In the genomic region with DNA sequence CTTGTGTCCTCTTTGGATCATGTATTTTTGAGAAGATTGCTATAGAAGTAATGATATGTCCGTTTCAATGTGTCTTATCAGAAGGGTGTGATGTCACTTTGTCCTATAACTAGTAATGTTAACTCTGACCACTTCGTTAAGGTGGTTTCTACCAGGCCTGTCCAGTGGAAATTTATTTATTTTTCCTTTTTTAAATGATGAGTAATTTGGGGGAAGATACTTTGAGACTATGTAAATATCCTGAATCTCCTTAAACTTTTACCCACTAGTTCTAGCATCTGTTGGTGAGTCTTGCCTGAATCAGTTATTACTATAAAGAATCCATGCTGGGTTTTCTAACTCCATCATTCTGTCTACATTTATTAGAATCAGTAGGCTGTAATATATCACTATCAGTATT, we compare ENCODE assay signal across 3 cellular contexts.
TF ChIP-seq lines count a peak whose summit lies in the region.

No MANE protein-coding gene starts in this region.

TF ChIP-seq in HepG2, 621 proteins besides CTCF, POLR2A, EP300 and RAD21:
- TF ChIP-seq CREB1 (IDR thresholded peaks at IDR 0.05) (0 out of 2 replicates have a peak, but pooled peaks have one; percentile 8), CREB1 (CRISPR knock-in tag; IDR thresholded peaks at IDR 0.05) (no peak), HNRNPUL1 (IDR thresholded peaks at IDR 0.05; ENCODE audit: low read depth, low read length) (no peak), CBX1 (IDR thresholded peaks at IDR 0.05; ENCODE audit: low read depth) (no peak)

TF ChIP-seq in K562, 482 proteins besides CTCF, POLR2A, EP300 and RAD21:
- no peak for TF ChIP-seq SREBF2 (CRISPR knock-in tag; IDR thresholded peaks at IDR 0.05)
- TF ChIP-seq CBX8 (IDR thresholded peaks at IDR 0.05; ENCODE audit: borderline replicate concordance, extremely low read depth, low read depth, low read length, poor library complexity, severe bottlenecking): no peak
- TF ChIP-seq MTF1 (CRISPR knock-in tag; IDR thresholded peaks at IDR 0.05; ENCODE audit: borderline replicate concordance): no peak
- no peak for TF ChIP-seq ZNF146 (CRISPR knock-in tag; IDR thresholded peaks at IDR 0.05; ENCODE audit: unreplicated experiment)
- no peak for TF ChIP-seq TBL1XR1 (IDR thresholded peaks at IDR 0.05; ENCODE audit: low read length in 2 of 2)
- peak; percentile 35; the same call in 1 of the 2 replicates for TF ChIP-seq ATF3 (IDR thresholded peaks at IDR 0.05)
- TF ChIP-seq ATF3 (CRISPR knock-in tag; conservative IDR thresholded peaks at IDR 0.05): no peak
- no peak for TF ChIP-seq ARHGAP35 (IDR thresholded peaks at IDR 0.05; ENCODE audit: partially characterized antibody)
- no peak for TF ChIP-seq ZNF282 (CRISPR knock-in tag; IDR thresholded peaks at IDR 0.05)
- TF ChIP-seq, protein P1, sequence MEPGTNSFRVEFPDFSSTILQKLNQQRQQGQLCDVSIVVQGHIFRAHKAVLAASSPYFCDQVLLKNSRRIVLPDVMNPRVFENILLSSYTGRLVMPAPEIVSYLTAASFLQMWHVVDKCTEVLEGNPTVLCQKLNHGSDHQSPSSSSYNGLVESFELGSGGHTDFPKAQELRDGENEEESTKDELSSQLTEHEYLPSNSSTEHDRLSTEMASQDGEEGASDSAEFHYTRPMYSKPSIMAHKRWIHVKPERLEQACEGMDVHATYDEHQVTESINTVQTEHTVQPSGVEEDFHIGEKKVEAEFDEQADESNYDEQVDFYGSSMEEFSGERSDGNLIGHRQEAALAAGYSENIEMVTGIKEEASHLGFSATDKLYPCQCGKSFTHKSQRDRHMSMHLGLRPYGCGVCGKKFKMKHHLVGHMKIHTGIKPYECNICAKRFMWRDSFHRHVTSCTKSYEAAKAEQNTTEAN (CRISPR knock-in tag; IDR thresholded peaks at IDR 0.05): no peak
- TF ChIP-seq, protein P2, sequence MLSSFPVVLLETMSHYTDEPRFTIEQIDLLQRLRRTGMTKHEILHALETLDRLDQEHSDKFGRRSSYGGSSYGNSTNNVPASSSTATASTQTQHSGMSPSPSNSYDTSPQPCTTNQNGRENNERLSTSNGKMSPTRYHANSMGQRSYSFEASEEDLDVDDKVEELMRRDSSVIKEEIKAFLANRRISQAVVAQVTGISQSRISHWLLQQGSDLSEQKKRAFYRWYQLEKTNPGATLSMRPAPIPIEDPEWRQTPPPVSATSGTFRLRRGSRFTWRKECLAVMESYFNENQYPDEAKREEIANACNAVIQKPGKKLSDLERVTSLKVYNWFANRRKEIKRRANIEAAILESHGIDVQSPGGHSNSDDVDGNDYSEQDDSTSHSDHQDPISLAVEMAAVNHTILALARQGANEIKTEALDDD (IDR thresholded peaks at IDR 0.05): peak; percentile 69; the same call in 1 of the 2 replicates
- TF ChIP-seq PCBP2 (IDR thresholded peaks at IDR 0.05; ENCODE audit: low read depth, low read length, poor library complexity, severe bottlenecking): no peak

TF ChIP-seq in GM23338, 12 proteins besides CTCF, POLR2A, EP300 and RAD21:
- TF ChIP-seq EZH2phosphoT487 (IDR thresholded peaks at IDR 0.05; ENCODE audit: unreplicated experiment) (no peak), POLR2AphosphoS5 (IDR thresholded peaks at IDR 0.05; ENCODE audit: low read depth) (no peak), ZNF114 (CRISPR knock-in tag; IDR thresholded peaks at IDR 0.05) (no peak), REST (IDR thresholded peaks at IDR 0.05; ENCODE audit: unreplicated experiment) (no peak), ZNF331 (CRISPR knock-in tag; IDR thresholded peaks at IDR 0.05; ENCODE audit: low read depth) (no peak), EZH2 (IDR thresholded peaks at IDR 0.05; ENCODE audit: low read depth, unreplicated experiment) (no peak), NANOG (IDR thresholded peaks at IDR 0.05; ENCODE audit: borderline replicate concordance) (no peak), ETS1 (IDR thresholded peaks at IDR 0.05) (no peak), CREB1 (CRISPR knock-in tag; IDR thresholded peaks at IDR 0.05; ENCODE audit: low read depth) (no peak), JUNB (IDR thresholded peaks at IDR 0.05; ENCODE audit: unreplicated experiment) (no peak), STAT1 (IDR thresholded peaks at IDR 0.05; ENCODE audit: unreplicated experiment) (no peak)
- TF ChIP-seq, protein P3, sequence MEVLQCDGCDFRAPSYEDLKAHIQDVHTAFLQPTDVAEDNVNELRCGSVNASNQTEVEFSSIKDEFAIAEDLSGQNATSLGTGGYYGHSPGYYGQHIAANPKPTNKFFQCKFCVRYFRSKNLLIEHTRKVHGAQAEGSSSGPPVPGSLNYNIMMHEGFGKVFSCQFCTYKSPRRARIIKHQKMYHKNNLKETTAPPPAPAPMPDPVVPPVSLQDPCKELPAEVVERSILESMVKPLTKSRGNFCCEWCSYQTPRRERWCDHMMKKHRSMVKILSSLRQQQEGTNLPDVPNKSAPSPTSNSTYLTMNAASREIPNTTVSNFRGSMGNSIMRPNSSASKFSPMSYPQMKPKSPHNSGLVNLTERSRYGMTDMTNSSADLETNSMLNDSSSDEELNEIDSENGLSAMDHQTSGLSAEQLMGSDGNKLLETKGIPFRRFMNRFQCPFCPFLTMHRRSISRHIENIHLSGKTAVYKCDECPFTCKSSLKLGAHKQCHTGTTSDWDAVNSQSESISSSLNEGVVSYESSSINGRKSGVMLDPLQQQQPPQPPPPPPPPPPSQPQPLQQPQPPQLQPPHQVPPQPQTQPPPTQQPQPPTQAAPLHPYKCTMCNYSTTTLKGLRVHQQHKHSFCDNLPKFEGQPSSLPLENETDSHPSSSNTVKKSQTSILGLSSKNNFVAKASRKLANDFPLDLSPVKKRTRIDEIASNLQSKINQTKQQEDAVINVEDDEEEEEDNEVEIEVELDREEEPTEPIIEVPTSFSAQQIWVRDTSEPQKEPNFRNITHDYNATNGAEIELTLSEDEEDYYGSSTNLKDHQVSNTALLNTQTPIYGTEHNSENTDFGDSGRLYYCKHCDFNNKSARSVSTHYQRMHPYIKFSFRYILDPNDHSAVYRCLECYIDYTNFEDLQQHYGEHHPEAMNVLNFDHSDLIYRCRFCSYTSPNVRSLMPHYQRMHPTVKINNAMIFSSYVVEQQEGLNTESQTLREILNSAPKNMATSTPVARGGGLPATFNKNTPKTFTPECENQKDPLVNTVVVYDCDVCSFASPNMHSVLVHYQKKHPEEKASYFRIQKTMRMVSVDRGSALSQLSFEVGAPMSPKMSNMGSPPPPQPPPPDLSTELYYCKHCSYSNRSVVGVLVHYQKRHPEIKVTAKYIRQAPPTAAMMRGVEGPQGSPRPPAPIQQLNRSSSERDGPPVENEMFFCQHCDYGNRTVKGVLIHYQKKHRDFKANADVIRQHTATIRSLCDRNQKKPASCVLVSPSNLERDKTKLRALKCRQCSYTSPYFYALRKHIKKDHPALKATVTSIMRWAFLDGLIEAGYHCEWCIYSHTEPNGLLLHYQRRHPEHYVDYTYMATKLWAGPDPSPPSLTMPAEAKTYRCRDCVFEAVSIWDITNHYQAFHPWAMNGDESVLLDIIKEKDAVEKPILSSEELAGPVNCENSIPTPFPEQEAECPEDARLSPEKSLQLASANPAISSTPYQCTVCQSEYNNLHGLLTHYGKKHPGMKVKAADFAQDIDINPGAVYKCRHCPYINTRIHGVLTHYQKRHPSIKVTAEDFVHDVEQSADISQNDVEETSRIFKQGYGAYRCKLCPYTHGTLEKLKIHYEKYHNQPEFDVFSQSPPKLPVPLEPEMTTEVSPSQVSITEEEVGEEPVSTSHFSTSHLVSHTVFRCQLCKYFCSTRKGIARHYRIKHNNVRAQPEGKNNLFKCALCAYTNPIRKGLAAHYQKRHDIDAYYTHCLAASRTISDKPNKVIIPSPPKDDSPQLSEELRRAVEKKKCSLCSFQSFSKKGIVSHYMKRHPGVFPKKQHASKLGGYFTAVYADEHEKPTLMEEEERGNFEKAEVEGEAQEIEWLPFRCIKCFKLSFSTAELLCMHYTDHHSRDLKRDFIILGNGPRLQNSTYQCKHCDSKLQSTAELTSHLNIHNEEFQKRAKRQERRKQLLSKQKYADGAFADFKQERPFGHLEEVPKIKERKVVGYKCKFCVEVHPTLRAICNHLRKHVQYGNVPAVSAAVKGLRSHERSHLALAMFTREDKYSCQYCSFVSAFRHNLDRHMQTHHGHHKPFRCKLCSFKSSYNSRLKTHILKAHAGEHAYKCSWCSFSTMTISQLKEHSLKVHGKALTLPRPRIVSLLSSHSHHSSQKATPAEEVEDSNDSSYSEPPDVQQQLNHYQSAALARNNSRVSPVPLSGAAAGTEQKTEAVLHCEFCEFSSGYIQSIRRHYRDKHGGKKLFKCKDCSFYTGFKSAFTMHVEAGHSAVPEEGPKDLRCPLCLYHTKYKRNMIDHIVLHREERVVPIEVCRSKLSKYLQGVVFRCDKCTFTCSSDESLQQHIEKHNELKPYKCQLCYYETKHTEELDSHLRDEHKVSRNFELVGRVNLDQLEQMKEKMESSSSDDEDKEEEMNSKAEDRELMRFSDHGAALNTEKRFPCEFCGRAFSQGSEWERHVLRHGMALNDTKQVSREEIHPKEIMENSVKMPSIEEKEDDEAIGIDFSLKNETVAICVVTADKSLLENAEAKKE (CRISPR knock-in tag; IDR thresholded peaks at IDR 0.05): no peak
